In the genomic region with DNA sequence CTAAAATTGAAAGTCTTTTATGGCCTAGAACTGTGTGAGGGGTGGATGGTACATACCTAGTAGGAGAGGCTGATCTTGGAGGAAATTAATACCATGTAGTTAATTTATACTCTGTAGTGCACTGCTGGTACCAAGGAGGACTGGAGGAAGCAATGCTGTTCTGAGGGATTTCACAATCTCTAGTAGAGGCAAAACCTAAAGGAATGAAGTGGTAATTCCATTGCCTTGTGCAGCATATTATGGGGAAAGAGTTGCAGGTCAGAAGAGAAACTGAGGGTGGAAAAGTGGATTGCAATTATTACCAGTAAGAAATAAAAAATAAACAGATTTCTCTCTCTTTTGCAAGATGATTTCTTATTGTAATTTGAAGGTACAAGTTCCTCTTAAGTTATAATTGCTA, we compare ENCODE assay signal across 9 cellular contexts. TPM values are rescaled to one million over a fixed set of nuclear protein-coding genes. Genes with fewer than 3 reads are reported as not detected.
DNase-seq lines count a peak whose midpoint lies in the region; ATAC-seq, FAIRE-seq and TF ChIP-seq lines count a peak whose summit lies in the region.
"Had no signal": no experiment of that assay in that cellular context is flagged by ENCODE, and none has a peak within 500 bp of the region (broad histone marks: within the 10 kb centered on the region; RNA-seq: fewer than 3 reads in every experiment).

No MANE protein-coding gene starts in this region.

- intact Hi-C loops in naive thymus-derived CD4-positive, alpha-beta T cell (cut with micrococcal nuclease) = no loop called here

- no peaks in the 10 kb centered on the region for H3K36me3 ChIP-seq in astrocyte (ENCODE audit: insufficient read depth, low read length)
- peaks cover 0 to 3% (median 0%) of the 10 kb centered on the region in 3 experiments for H3K36me3 ChIP-seq in naive thymus-derived CD4-positive, alpha-beta T cell (ENCODE audit: control insufficient read depth in 2 of 3, insufficient read depth in 3 of 3, low read length in 3 of 3)
- no peaks in the 10 kb centered on the region for H3K36me3 ChIP-seq in Peyer's patch

- TF ChIP-seq POLR2A in Peyer's patch (IDR thresholded peaks at IDR 0.05) = no peak

- peaks cover 27% of the 10 kb centered on the region for H4K20me1 ChIP-seq in astrocyte (ENCODE audit: insufficient read depth, low read length)

- H3K27ac ChIP-seq in astrocyte (ENCODE audit: low read depth, low read length) (no peak overlapping the region), Peyer's patch (no peak overlapping the region)
- H3K27ac ChIP-seq in naive thymus-derived CD4-positive, alpha-beta T cell (ENCODE audit: low read depth, low read length) = no peak overlapping the region

- H3K27me3 ChIP-seq in astrocyte (ENCODE audit: insufficient read depth, low read length) (no peaks in the 10 kb centered on the region), Peyer's patch (no peaks in the 10 kb centered on the region)
- H3K27me3 ChIP-seq in naive thymus-derived CD4-positive, alpha-beta T cell (ENCODE audit: control insufficient read depth in 2 of 2, insufficient read depth in 2 of 2, low read length in 2 of 2) = no peaks in the 10 kb centered on the region

- no peaks in the 10 kb centered on the region for H3K9me3 ChIP-seq in astrocyte (ENCODE audit: insufficient read depth, low read depth, low read length)
- no peaks in the 10 kb centered on the region for H3K9me3 ChIP-seq in naive thymus-derived CD4-positive, alpha-beta T cell (ENCODE audit: control insufficient read depth in 2 of 3, low read length in 3 of 3)
- H3K9me3 ChIP-seq in Peyer's patch = no peaks in the 10 kb centered on the region

- CTCF ChIA-PET in naive thymus-derived CD4-positive, alpha-beta T cell (lab: Charles Lee) = no interaction called here

- H3K4me2 ChIP-seq in astrocyte (ENCODE audit: low read length) = peak overlapping the region; percentile 92

- H3K9ac ChIP-seq in astrocyte (ENCODE audit: low read length) = peak overlapping the region; percentile 92

- H3K4me3 ChIP-seq in astrocyte (ENCODE audit: insufficient read depth, low read depth, low read length) = peak overlapping the region; percentile 99
- no peak overlapping the region for H3K4me3 ChIP-seq in naive thymus-derived CD4-positive, alpha-beta T cell (ENCODE audit: low read length)
- H3K4me3 ChIP-seq in Peyer's patch = no peak overlapping the region

- TF ChIP-seq CTCF in D721Med (IDR thresholded peaks at IDR 0.05; ENCODE audit: insufficient read depth, missing control alignments) (no peak), astrocyte (IDR thresholded peaks at IDR 0.05; ENCODE audit: insufficient read depth, low read depth, low read length) (no peak), Peyer's patch (IDR thresholded peaks at IDR 0.05) (no peak)

- H3K79me2 ChIP-seq in astrocyte (ENCODE audit: insufficient read depth, low read length) = peaks cover 72% of the 10 kb centered on the region

- FAIRE-seq in D721Med (lab: Jason Lieb, UNC) = peak; percentile 6
- peak; percentile 13 for FAIRE-seq in astrocyte (lab: Jason Lieb, UNC)

- no peaks in the 10 kb centered on the region for H3K9me3 Mint-ChIP-seq in astrocyte (ENCODE audit: unreplicated experiment)
- no peaks in the 10 kb centered on the region for H3K9me3 Mint-ChIP-seq in naive thymus-derived CD4-positive, alpha-beta T cell

- in situ Hi-C loops in KBM-7 (cut with MboI; ENCODE audit: low pct_unique_long_range_greater_than_20kb, low sequenced_read_pairs) = no loop called here

- H2AFZ ChIP-seq in astrocyte (ENCODE audit: low read depth, low read length) = no peak overlapping the region

- peak overlapping the region; percentile 28 for H3K27ac Mint-ChIP-seq in astrocyte (ENCODE audit: unreplicated experiment)
- H3K27ac Mint-ChIP-seq in naive thymus-derived CD4-positive, alpha-beta T cell = peak overlapping the region in 5 of 9 donors; percentile 4 to 90 (median 12)

- no peak for ATAC-seq in naive thymus-derived CD4-positive, alpha-beta T cell
- no peak for ATAC-seq in GM21723 (IDR thresholded peaks at IDR 0.05; ENCODE audit: unreplicated experiment)

- no peaks in the 10 kb centered on the region for H3K36me3 Mint-ChIP-seq in astrocyte (ENCODE audit: low read depth, unreplicated experiment)
- peaks cover 0 to 8% (median 4%) of the 10 kb centered on the region in 5 donors for H3K36me3 Mint-ChIP-seq in naive thymus-derived CD4-positive, alpha-beta T cell

- POLR2A ChIA-PET in naive thymus-derived CD4-positive, alpha-beta T cell (lab: Charles Lee) = interaction anchor here (0.5 to 0.7 kb wide), 2 partner anchors 534 to 608 kb away, joined by 3 read pairs; no protein-coding TSS in a partner anchor

- H3K4me1 Mint-ChIP-seq in astrocyte (ENCODE audit: low read depth, unreplicated experiment) = peaks cover 6% of the 10 kb centered on the region
- H3K4me1 Mint-ChIP-seq in naive thymus-derived CD4-positive, alpha-beta T cell = peaks cover 25 to 48% (median 37%) of the 10 kb centered on the region in 7 donors

- no peaks in the 10 kb centered on the region for H3K27me3 Mint-ChIP-seq in astrocyte (ENCODE audit: low read depth, unreplicated experiment)
- H3K27me3 Mint-ChIP-seq in naive thymus-derived CD4-positive, alpha-beta T cell = no peaks in the 10 kb centered on the region

- H3K4me1 ChIP-seq in astrocyte (ENCODE audit: insufficient read depth, low read length) = peaks cover 6% of the 10 kb centered on the region
- H3K4me1 ChIP-seq in naive thymus-derived CD4-positive, alpha-beta T cell (ENCODE audit: control insufficient read depth in 2 of 2, insufficient read depth in 2 of 2, low read length in 2 of 2) = peaks cover 7 to 15% of the 10 kb centered on the region in 2 donors
- H3K4me1 ChIP-seq in Peyer's patch = peaks cover 0 to 18% (median 0%) of the 10 kb centered on the region in 4 donors

- no peak for DNase-seq in D721Med (ENCODE audit: insufficient read length, low spot score)
- DNase-seq in KBM-7 = peak; percentile 11
- peak; percentile 33 for DNase-seq in astrocyte (ENCODE audit: low read depth)
- DNase-seq in naive thymus-derived CD4-positive, alpha-beta T cell = no peak
- DNase-seq in superior temporal gyrus (ENCODE audit: extremely low spot score) = no peak
- no peak for DNase-seq in activated effector memory CD4-positive, alpha-beta T cell treated with Interleukin-2 at 50 U/mL for 16 hours
- DNase-seq in Peyer's patch = no peak
- DNase-seq: NCI-H524 treated with DMSO at 0.1 percent for 48 hours had no signal

- H3K4me3 Mint-ChIP-seq in astrocyte (ENCODE audit: unreplicated experiment) = peak overlapping the region; percentile 92
- peak overlapping the region; percentile 38 to 95 (median 90) for H3K4me3 Mint-ChIP-seq in naive thymus-derived CD4-positive, alpha-beta T cell

RNA-seq across cellular contexts. Expression of a gene that starts 2.2 kb away (rescaled TPM):
- total RNA-seq in astrocyte (56.0 and 58.6 TPM in 2 replicates), Peyer's patch (10 to 100 TPM in 3 of 4 donors, 1 to 10 TPM in 1; 7.7 to 26.4 (median 13.2) TPM)
- 10 to 100 TPM; 19.5 to 41.5 (median 28.2) TPM for total RNA-seq in naive thymus-derived CD4-positive, alpha-beta T cell
- 10 to 100 TPM; 18.7 to 33.3 TPM for polyA plus RNA-seq in naive thymus-derived CD4-positive, alpha-beta T cell

Comparison
In these comparisons a context has a peak if more than half of its experiments do, and no peak if none do; other contexts are left out.
1. DNase-seq: peak in KBM-7 (single experiment) and astrocyte (single experiment); none in D721Med (single experiment), naive thymus-derived CD4-positive, alpha-beta T cell (0 of 9), superior temporal gyrus (single experiment), activated effector memory CD4-positive, alpha-beta T cell treated with Interleukin-2 at 50 U/mL for 16 hours (single experiment) and Peyer's patch (0 of 3).